23 cellular contexts compared by ENCODE assay signal in the genomic region with DNA sequence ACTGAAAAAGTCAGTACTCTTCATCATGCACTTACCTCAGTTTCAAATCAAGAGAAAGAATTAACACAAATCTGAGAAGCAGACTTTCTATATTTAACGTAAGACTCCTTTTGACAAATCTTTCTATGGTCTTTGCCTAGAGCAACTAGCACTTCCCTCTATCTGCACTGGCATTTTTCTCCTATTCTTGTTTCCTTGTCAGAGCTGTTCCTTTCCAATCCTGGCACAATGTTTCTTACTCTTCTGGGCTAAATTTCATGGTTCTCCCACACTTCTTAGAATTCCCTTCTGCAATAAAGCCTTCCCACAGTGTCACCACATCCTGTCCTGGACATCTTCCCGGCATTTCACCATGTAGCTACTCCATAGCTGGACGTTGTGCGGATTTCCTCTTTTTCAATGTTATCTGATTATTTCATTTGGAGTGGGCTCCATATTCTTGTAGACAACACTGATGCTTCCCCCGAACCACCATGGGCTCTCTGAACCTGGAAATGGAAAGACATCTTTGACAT.
"Had no signal": no experiment of that assay in that cellular context is flagged by ENCODE, and none has a peak within 500 bp of the region (broad histone marks: within the 10 kb centered on the region; RNA-seq: fewer than 3 reads in every experiment).

No MANE protein-coding gene starts in this region.

- H3K36me3 ChIP-seq: cardiac muscle cell, SJSA1 had no signal

- H3K9ac ChIP-seq: KMS-11 had no signal

- H3K4me2 ChIP-seq: KMS-11 had no signal

- DNase-seq: activated B cell treated with CpG ODN at 0.5 μM for 24 hours; activated CD4-positive, alpha-beta T cell treated with anti-CD3 and anti-CD28 coated beads for 1 hour; activated CD4-positive, alpha-beta T cell treated with anti-CD3 and anti-CD28 coated beads, Interleukin-2, amount 10 ng/mL, durations not matched to agents 24 days and 14 days; activated CD4-positive, alpha-beta T cell treated with anti-CD3 and anti-CD28 coated beads, Interleukin-2, amount 50 U/mL, for 48 hours; activated CD8-positive, alpha-beta memory T cell treated with anti-CD3 and anti-CD28 coated beads, Interleukin-2, amount 10 ng/mL, durations not matched to agents 7 days and 5 days; activated effector memory CD4-positive, alpha-beta T cell treated with Interleukin-2 at 50 U/mL for 16 hours; activated naive CD4-positive, alpha-beta T cell; activated T-cell treated with anti-CD3 and anti-CD28 coated beads, Interleukin-2, amount 50 U/mL, for 24 hours; aorta; MM.1S; NCI-H1105 treated with DMSO at 0.1 percent for 48 hours; NCI-H1436 treated with DMSO at 0.1 percent for 48 hours; NCI-H187 treated with DMSO at 0.1 percent for 48 hours; NCI-H2081 treated with DMSO at 0.1 percent for 48 hours; NCI-H446; NCI-H524; PC-3; SHP77; SW 1271 had no signal

- H3K27me3 ChIP-seq: cardiac muscle cell, SJSA1 had no signal

- H3K4me3 ChIP-seq: cardiac muscle cell, SJSA1 had no signal

- ATAC-seq: activated CD8-positive, alpha-beta memory T cell treated with anti-CD3 and anti-CD28 coated beads, Interleukin-2, amount 10 ng/mL, durations not matched to agents 7 days and 5 days; PC-3; SK-N-SH treated with all-trans-retinoic acid at 6 μM for 48 hours had no signal

- H3K4me1 ChIP-seq: SJSA1 had no signal

- H3K9me3 ChIP-seq: SJSA1 had no signal

- H3K27ac ChIP-seq: cardiac muscle cell, KMS-11, SJSA1 had no signal
